Comparison of ENCODE assay signal across 30 cellular contexts in genomic region chr6:129719692-129720091, GRCh38. TPM values are rescaled to one million over a fixed set of nuclear protein-coding genes. Genes with fewer than 3 reads are reported as not detected.
DNase-seq lines count a peak whose midpoint lies in the region; ATAC-seq, FAIRE-seq and TF ChIP-seq lines count a peak whose summit lies in the region.
"Had no signal": no experiment of that assay in that cellular context is flagged by ENCODE, and none has a peak within 500 bp of the region (broad histone marks: within the 10 kb centered on the region; RNA-seq: fewer than 3 reads in every experiment).

No MANE protein-coding gene starts in this region.

- no peaks in the 10 kb centered on the region for H3K36me3 ChIP-seq in heart left ventricle
- H3K36me3 ChIP-seq: BLaER1, breast epithelium, esophagus muscularis mucosa, WERI-Rb-1 had no signal

- no peaks in the 10 kb centered on the region for H3K27me3 Mint-ChIP-seq in natural killer cell (ENCODE audit: low read depth in 2 of 2)
- H3K27me3 Mint-ChIP-seq: activated CD4-positive, alpha-beta T cell treated with anti-CD3 and anti-CD28 coated beads, Interleukin-2, amount 10 ng/mL, durations not matched to agents 7 days and 5 days; activated naive CD4-positive, alpha-beta T cell treated with anti-CD3 and anti-CD28 coated beads, Interleukin-2, amount 10 ng/mL, durations not matched to agents 7 days and 5 days; type B pancreatic cell had no signal

- no peaks in the 10 kb centered on the region for H3K4me1 Mint-ChIP-seq in natural killer cell

- peak overlapping the region in 1 of 12 donors; percentile 0 for H3K27ac ChIP-seq in heart left ventricle
- H3K27ac ChIP-seq: A549, BLaER1, breast epithelium, coronary artery, esophagus muscularis mucosa, WERI-Rb-1 had no signal

- H3K9me3 Mint-ChIP-seq in natural killer cell = no peaks in the 10 kb centered on the region
- H3K9me3 Mint-ChIP-seq: activated CD4-positive, alpha-beta T cell treated with anti-CD3 and anti-CD28 coated beads, Interleukin-2, amount 10 ng/mL, durations not matched to agents 7 days and 5 days; activated naive CD4-positive, alpha-beta T cell treated with anti-CD3 and anti-CD28 coated beads, Interleukin-2, amount 10 ng/mL, durations not matched to agents 7 days and 5 days; activated T-cell treated with anti-CD3 and anti-CD28 coated beads, Interleukin-2, amount 50 U/mL, for 72 hours; type B pancreatic cell had no signal

- TF ChIP-seq CTCF in heart left ventricle (IDR thresholded peaks at IDR 0.05) (no peak), natural killer cell (IDR thresholded peaks at IDR 0.05) (no peak)

- H3K27ac Mint-ChIP-seq in natural killer cell = no peak overlapping the region
- H3K27ac Mint-ChIP-seq: activated CD4-positive, alpha-beta T cell treated with anti-CD3 and anti-CD28 coated beads, Interleukin-2, amount 10 ng/mL, durations not matched to agents 7 days and 5 days; activated naive CD4-positive, alpha-beta T cell treated with anti-CD3 and anti-CD28 coated beads, Interleukin-2, amount 10 ng/mL, durations not matched to agents 7 days and 5 days; activated T-cell treated with anti-CD3 and anti-CD28 coated beads, Interleukin-2, amount 50 U/mL, for 72 hours; type B pancreatic cell had no signal

- no peak overlapping the region for H3K4me3 Mint-ChIP-seq in natural killer cell
- H3K4me3 Mint-ChIP-seq: activated CD4-positive, alpha-beta T cell treated with anti-CD3 and anti-CD28 coated beads, Interleukin-2, amount 10 ng/mL, durations not matched to agents 7 days and 5 days; activated naive CD4-positive, alpha-beta T cell treated with anti-CD3 and anti-CD28 coated beads, Interleukin-2, amount 10 ng/mL, durations not matched to agents 7 days and 5 days; activated T-cell treated with anti-CD3 and anti-CD28 coated beads, Interleukin-2, amount 50 U/mL, for 72 hours; type B pancreatic cell had no signal

- WGBS in heart left ventricle, 4 donors = 61 to 67% (median 64%) methylated on average over 3 of the region's 3 CpGs

- intact Hi-C loops in heart left ventricle (cut with DNase I) (no loop called here), cardiac septum (cut with DNase I) (no loop called here), natural killer cell (cut with micrococcal nuclease) (no loop called here)

- no peaks in the 10 kb centered on the region for H3K27me3 ChIP-seq in heart left ventricle
- H3K27me3 ChIP-seq: BLaER1, breast epithelium, esophagus muscularis mucosa had no signal

- no peaks in the 10 kb centered on the region for H3K36me3 Mint-ChIP-seq in natural killer cell
- H3K36me3 Mint-ChIP-seq: activated naive CD4-positive, alpha-beta T cell treated with anti-CD3 and anti-CD28 coated beads, Interleukin-2, amount 10 ng/mL, durations not matched to agents 7 days and 5 days; type B pancreatic cell had no signal

- no peaks in the 10 kb centered on the region for H3K9me3 ChIP-seq in heart left ventricle
- H3K9me3 ChIP-seq: A549, BLaER1, breast epithelium, esophagus muscularis mucosa had no signal

- no peak for TF ChIP-seq POLR2A in heart left ventricle (IDR thresholded peaks at IDR 0.05)

- H3K4me1 ChIP-seq in heart left ventricle = peaks cover 0 to 22% (median 2%) of the 10 kb centered on the region in 12 donors
- H3K4me1 ChIP-seq: BLaER1, breast epithelium had no signal

- H3K4me3 ChIP-seq in heart left ventricle = no peak overlapping the region
- H3K4me3 ChIP-seq: A549, BLaER1, breast epithelium, coronary artery, esophagus muscularis mucosa had no signal

- ATAC-seq in heart left ventricle = peak in 3 of 4 donors; percentile 20 to 65 (median 41)
- no peak for ATAC-seq in natural killer cell
- ATAC-seq: A549; activated T-cell treated with anti-CD3 and anti-CD28 coated beads, Interleukin-2, amount 50 U/mL, for 72 hours; left lobe of liver had no signal

- DNase-seq in heart left ventricle (no peak), cardiac septum (ENCODE audit: low spot score) (no peak), left kidney (ENCODE audit: low read depth, low spot score) (peak; percentile 7), middle frontal gyrus (ENCODE audit: extremely low spot score, low spot score) (no peak), natural killer cell (no peak), NCI-H226 (no peak), NCI-H526 (lab: John Stamatoyannopoulos, UW) (no peak)
- DNase-seq: activated CD4-positive, alpha-beta T cell treated with anti-CD3 and anti-CD28 coated beads, Interleukin-2, amount 10 ng/mL, durations not matched to agents 7 days and 5 days; activated naive CD4-positive, alpha-beta T cell treated with anti-CD3 and anti-CD28 coated beads, Interleukin-2, amount 10 ng/mL, durations not matched to agents 7 days and 5 days; activated T-cell treated with anti-CD3 and anti-CD28 coated beads, Interleukin-2, amount 50 U/mL, for 72 hours; amygdala; DMS53; head of caudate nucleus; midbrain; NCI-H1092 treated with DMSO at 0.1 percent for 48 hours; NCI-H187 treated with DMSO at 0.1 percent for 48 hours; posterior cingulate gyrus; stimulated activated CD8-positive, alpha-beta memory T cell treated with anti-CD3 and anti-CD28 coated beads, Interleukin-4, amount 100 ng/mL, for 48 hours; WERI-Rb-1 had no signal

- FAIRE-seq in endometrium (lab: Jason Lieb, UNC) = peak; percentile 39
- FAIRE-seq: A549, G401.6, H1, HTR-8/SVneo had no signal

RNA-seq across cellular contexts. Expression of gene ARHGAP18, which starts 9.7 kb away (rescaled TPM):
- 10 to 100 TPM in 2 of 9 donors, 1 to 10 TPM in 7; 2.8 to 26.4 (median 4.1) TPM for total RNA-seq in heart left ventricle
- polyA plus RNA-seq in heart left ventricle = 1 to 10 TPM; 1.6 to 2.8 TPM
- total RNA-seq in cardiac septum = 3.5 TPM
- total RNA-seq in natural killer cell = 10 to 100 TPM; 11.5 to 12.5 (median 11.8) TPM

Comparison
In these comparisons a context has a peak if more than half of its experiments do, and no peak if none do; other contexts are left out.
1. ATAC-seq: peak in heart left ventricle (3 of 4); none in natural killer cell (0 of 3).